ENCODE assay signal across 8 cellular contexts in the genomic region with DNA sequence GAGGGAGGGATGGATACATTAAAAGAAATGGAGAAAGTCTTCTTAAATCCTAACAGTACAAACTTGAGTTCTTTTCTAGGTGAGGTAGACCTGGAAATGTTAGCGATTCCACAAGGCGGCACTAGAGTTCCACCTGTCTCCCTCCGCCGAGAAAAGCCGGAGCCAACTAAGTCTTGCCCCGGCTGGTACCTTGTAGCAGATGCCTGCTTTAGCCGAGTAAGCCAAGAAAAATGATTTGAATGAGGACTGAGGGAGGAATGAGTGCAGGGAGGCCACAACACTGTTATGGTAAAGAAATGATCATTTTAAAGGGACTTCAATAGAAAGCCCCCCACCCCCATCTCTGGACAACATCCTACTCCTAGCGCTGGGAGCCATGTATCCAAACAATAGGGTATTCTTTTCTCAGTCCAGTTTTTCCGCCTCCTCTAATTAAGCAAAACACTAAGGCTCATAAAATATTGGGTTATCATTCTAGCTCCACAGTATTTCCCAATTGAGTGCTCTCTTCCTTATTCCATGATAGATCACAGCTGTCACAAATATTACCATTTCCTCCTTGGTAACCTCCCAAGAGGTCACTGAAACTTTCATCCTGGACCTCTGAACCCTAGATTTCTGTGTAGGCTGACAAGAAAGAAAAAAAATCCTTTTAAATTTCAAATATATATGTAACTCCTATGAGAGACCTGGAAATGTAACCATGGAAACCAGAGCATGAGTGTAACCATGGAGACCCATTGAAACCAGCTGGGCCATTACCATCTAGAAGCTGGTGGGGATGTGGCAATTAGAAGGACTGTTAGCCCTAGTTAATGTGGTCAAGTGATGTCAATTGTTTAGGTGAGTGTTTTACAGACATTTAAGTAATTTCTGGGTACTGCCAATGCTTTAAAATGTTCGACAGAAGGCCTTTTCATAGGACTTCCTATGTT. TPM values are rescaled to one million over a fixed set of nuclear protein-coding genes. Genes with fewer than 3 reads are reported as not detected.
A peak's percentile ranks its signal among the peaks of the same experiment; 100 is the strongest.
DNase-seq lines count a peak whose midpoint lies in the region; TF ChIP-seq lines count a peak whose summit lies in the region.

No MANE protein-coding gene starts in this region.

- TF ChIP-seq CTCF in vagina (IDR thresholded peaks at IDR 0.05): peak; percentile 80 to 88 (median 88)

- H3K27me3 ChIP-seq in HAP-1 (ENCODE audit: low read depth) (no peaks in the 10 kb centered on the region), vagina (no peaks in the 10 kb centered on the region)

- no peaks in the 10 kb centered on the region for H3K9me3 ChIP-seq in HAP-1
- no peaks in the 10 kb centered on the region for H3K9me3 ChIP-seq in vagina

- H3K36me3 ChIP-seq in HAP-1 (replicated peaks): no peaks in the 10 kb centered on the region
- no peaks in the 10 kb centered on the region for H3K36me3 ChIP-seq in vagina

- no peak overlapping the region for H3K27ac ChIP-seq in vagina

- DNase-seq in DMS114 treated with DMSO at 0.1 percent for 48 hours (lab: John Stamatoyannopoulos, UW; ENCODE audit: unreplicated experiment): peak; percentile 46
- peak; percentile 75 to 86 for DNase-seq in HAP-1 (ENCODE audit: low spot score in 2 of 2)
- DNase-seq in NCI-H146 treated with DMSO at 0.1 percent for 48 hours (lab: John Stamatoyannopoulos, UW; ENCODE audit: unreplicated experiment): peak; percentile 65
- DNase-seq in T1000 (lab: John Stamatoyannopoulos, UW): peak; percentile 17
- peak; percentile 94 for DNase-seq in astrocyte of the hippocampus (ENCODE audit: low read depth, low spot score)
- peak; percentile 79 to 86 for DNase-seq in hippocampal formation (lab: John Stamatoyannopoulos, UW)
- DNase-seq in renal cortical epithelial cell (ENCODE audit: low read depth): peak; percentile 76
- no peak for DNase-seq in vagina (ENCODE audit: extremely low spot score in 2 of 2)

- no peak for TF ChIP-seq POLR2A in vagina (IDR thresholded peaks at IDR 0.05)

- no peak overlapping the region for H3K4me3 ChIP-seq in HAP-1
- H3K4me3 ChIP-seq in vagina: peak overlapping the region; percentile 30 to 36

- in situ Hi-C loops in HAP-1 (cut with MboI; ENCODE audit: low sequenced_read_pairs): no loop called here

- H3K4me1 ChIP-seq in HAP-1: no peaks in the 10 kb centered on the region
- peaks cover 17% of the 10 kb centered on the region for H3K4me1 ChIP-seq in vagina

- intact Hi-C loops in vagina (cut with DNase I): loop anchor here (10.0 kb wide), 1 partner anchor 257 kb away; no protein-coding TSS in a partner anchor

RNA-seq across cellular contexts. Expression of a gene that starts 58.3 kb away (rescaled TPM):
- total RNA-seq in renal cortical epithelial cell (22.1 and 32.5 TPM in 2 replicates), vagina (20.9 TPM)

RNA-seq across cellular contexts. Expression of a gene that starts 58.4 kb away (rescaled TPM):
- 2.6 and 5.2 TPM in 2 replicates for total RNA-seq in renal cortical epithelial cell
- 2.5 TPM for total RNA-seq in vagina

Comparison
In these comparisons a context has a peak if more than half of its experiments do, and no peak if none do; other contexts are left out.
1. DNase-seq: peak in DMS114 treated with DMSO at 0.1 percent for 48 hours (single experiment), HAP-1 (2 of 2), NCI-H146 treated with DMSO at 0.1 percent for 48 hours (single experiment), T1000 (single experiment), astrocyte of the hippocampus (single experiment), hippocampal formation (2 of 2) and renal cortical epithelial cell (single experiment); none in vagina (0 of 2).